In the genomic region with DNA sequence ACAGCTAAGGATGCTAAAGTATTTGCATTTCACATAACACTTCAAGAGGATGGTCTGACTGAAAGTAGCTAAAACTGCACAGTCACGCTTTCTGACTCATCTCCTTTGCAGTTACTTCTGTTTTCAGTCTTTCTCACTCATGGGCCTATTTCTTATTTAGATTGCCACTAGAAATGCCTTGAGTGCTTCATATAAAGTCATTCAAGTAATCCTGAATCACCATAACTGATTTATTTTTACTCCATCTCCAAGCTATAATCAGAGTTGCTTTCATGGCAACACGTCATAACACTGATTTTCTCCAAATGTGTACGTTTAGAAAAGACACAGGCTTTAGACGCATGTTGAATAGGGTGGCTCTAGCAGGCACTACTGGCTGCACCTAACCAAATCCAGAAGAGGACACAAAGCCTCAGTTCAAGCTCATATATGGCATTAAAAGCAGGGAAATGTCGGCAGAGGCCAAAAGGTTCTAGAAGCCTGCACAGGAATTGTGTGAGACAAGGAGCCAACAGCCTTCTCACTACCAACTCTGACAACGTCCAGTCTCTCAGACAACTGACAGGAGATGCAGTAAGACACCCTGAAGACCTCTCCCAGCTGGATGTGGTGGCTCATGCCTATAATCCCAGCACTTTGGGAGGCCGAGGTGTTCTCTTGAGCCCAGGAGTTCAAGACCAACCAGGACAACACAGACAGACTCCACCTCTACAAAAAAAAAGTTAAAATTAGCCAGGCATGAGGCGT, we compare ENCODE assay signal across 8 cellular contexts.
DNase-seq lines count a peak whose midpoint lies in the region; ATAC-seq and TF ChIP-seq lines count a peak whose summit lies in the region.

No MANE protein-coding gene starts in this region.

- ATAC-seq in GM18867 (IDR thresholded peaks at IDR 0.05; ENCODE audit: unreplicated experiment) (peak; percentile 96), HG02973 (IDR thresholded peaks at IDR 0.05; ENCODE audit: unreplicated experiment) (peak; percentile 98), Panc1 (peak; percentile 43; the same call in 1 of the 2 replicates)

- TF ChIP-seq CTCF in AG04450 (IDR thresholded peaks at IDR 0.05; ENCODE audit: low read depth, low read length), result no peak
- TF ChIP-seq CTCF in Panc1 (IDR thresholded peaks at IDR 0.05), result no peak

- POLR2A ChIA-PET in AG04450 (lab: Yijun Ruan, JAX), result interaction anchor here (0.6 to 2.0 kb wide), 5 partner anchors 12 to 480 kb away, joined by 3 to 12 read pairs (median 5); no protein-coding TSS in a partner anchor
- POLR2A ChIA-PET in Panc1 (lab: Charles Lee), result interaction anchor here (0.7 kb wide), 1 partner anchor 41 kb away, joined by 4 read pairs; no protein-coding TSS in a partner anchor

- peak; percentile 89 for DNase-seq in AG04450 (ENCODE audit: low read depth, low spot score)
- no peak for DNase-seq in Panc1 (ENCODE audit: low read depth, low spot score)
- peak; percentile 76 for DNase-seq in fibroblast of the conjunctiva (ENCODE audit: low read depth)
- no peak for DNase-seq in HT-29 (ENCODE audit: low spot score)
- DNase-seq in NCI-H146 (lab: John Stamatoyannopoulos, UW), result no peak
- no peak for DNase-seq in activated CD4-positive, CD25-positive, alpha-beta regulatory T cell (lab: John Stamatoyannopoulos, UW)

- H3K4me3 ChIP-seq in AG04450 (ENCODE audit: low read depth, low read length), result no peak overlapping the region
- no peak overlapping the region for H3K4me3 ChIP-seq in Panc1 (ENCODE audit: low read depth in 2 of 2, low read length in 2 of 2)

- H3K36me3 ChIP-seq in Panc1 (ENCODE audit: control insufficient read depth, insufficient read depth, low read length), result no peaks in the 10 kb centered on the region

- H3K9me3 ChIP-seq in AG04450 (ENCODE audit: control insufficient read depth, insufficient read depth, low read length), result no peaks in the 10 kb centered on the region
- no peaks in the 10 kb centered on the region for H3K9me3 ChIP-seq in Panc1 (ENCODE audit: control insufficient read depth, insufficient read depth, low read depth, low read length)

- intact Hi-C loops in Panc1 (cut with micrococcal nuclease; ENCODE audit: unreplicated experiment), result no loop called here

- CTCF ChIA-PET in AG04450 (lab: Charles Lee), result interaction anchor here (1.0 to 3.8 kb wide), 9 partner anchors 11 to 434 kb away, joined by 3 to 44 read pairs (median 4); a partner anchor contains a TSS
- CTCF ChIA-PET in Panc1 (lab: Charles Lee), result interaction anchor here (0.7 kb wide), 1 partner anchor 252 kb away, joined by 8 read pairs; no protein-coding TSS in a partner anchor

- H3K27ac ChIP-seq in AG04450 (ENCODE audit: low read depth, low read length) (peak overlapping the region; percentile 98), Panc1 (ENCODE audit: low read length) (no peak overlapping the region)

- no peaks in the 10 kb centered on the region for H3K27me3 ChIP-seq in AG04450 (ENCODE audit: control insufficient read depth, insufficient read depth, low read length)
- H3K27me3 ChIP-seq in Panc1 (ENCODE audit: control insufficient read depth, insufficient read depth, low read length), result no peaks in the 10 kb centered on the region

- BruUV-seq in Panc1 (replicated peaks; lab: Mats Ljungman, UMichigan), result no TSS peak

- no peaks in the 10 kb centered on the region for H3K4me1 ChIP-seq in Panc1 (ENCODE audit: control insufficient read depth, insufficient read depth, low read length)

- in situ Hi-C loops in Panc1 (cut with HindIII; ENCODE audit: low pct_unique_long_range_greater_than_20kb, low sequenced_read_pairs), result no loop called here

Comparison
In these comparisons a context has a peak if more than half of its experiments do, and no peak if none do; other contexts are left out.
1. DNase-seq: peak in AG04450 (single experiment) and fibroblast of the conjunctiva (single experiment); none in Panc1 (single experiment), HT-29 (single experiment), NCI-H146 (single experiment) and activated CD4-positive, CD25-positive, alpha-beta regulatory T cell (0 of 4).
2. ATAC-seq: peak in every context shown above with its lines; median percentile 98 in HG02973; 96 in GM18867; 43 in Panc1.